Comparison of ENCODE assay signal across 13 cellular contexts in the genomic region with DNA sequence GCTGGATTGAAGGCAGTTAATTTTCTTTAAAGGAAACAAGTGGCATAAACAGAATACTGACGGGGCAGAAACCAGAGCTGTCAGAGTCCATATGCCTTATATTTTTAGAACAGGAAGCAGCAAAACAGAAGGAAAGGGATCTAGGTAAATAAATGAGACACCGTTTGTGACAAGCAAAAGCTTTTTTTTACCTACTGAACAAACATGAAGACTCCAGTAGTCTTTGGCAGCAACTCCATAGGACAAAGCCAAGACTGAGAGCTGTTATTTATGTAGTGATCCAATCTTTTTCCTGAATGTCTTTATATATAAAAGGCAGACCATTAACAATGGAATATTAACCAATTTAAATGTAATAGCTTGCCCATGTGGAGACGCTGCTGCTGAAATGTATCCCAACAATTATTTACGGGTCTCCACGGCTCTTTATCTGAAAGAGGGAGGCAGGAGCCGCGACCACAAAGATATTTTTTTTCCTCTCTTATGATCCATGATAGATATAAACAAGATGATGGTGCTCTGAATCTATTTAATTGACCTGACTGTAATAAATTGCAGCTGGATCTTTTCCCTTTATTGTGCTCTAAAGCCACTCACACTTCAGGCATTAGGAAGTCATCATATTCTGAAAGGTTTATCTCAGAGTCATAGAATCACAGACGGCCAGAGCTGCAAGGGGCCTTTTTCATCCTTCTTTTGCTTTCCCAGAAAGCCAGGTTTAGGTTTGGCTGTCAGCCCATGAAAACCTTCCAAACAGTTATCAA.
DNase-seq lines count a peak whose midpoint lies in the region; ATAC-seq and TF ChIP-seq lines count a peak whose summit lies in the region.
"Had no signal": no experiment of that assay in that cellular context is flagged by ENCODE, and none has a peak within 500 bp of the region (broad histone marks: within the 10 kb centered on the region; RNA-seq: fewer than 3 reads in every experiment).

No MANE protein-coding gene starts in this region.

- H3K27me3 ChIP-seq in osteoblast (ENCODE audit: insufficient read depth, low read length), result no peaks in the 10 kb centered on the region
- H3K27me3 ChIP-seq: adrenal gland had no signal

- no peak overlapping the region for H2AFZ ChIP-seq in osteoblast (ENCODE audit: low read length)

- H3K4me2 ChIP-seq in osteoblast (ENCODE audit: insufficient read depth, low read length), result no peak overlapping the region

- H3K27me3 Mint-ChIP-seq in brain, result no peaks in the 10 kb centered on the region

- peak overlapping the region in 2 of 5 experiments; percentile 33 to 62 for H3K4me3 Mint-ChIP-seq in brain

- H3K79me2 ChIP-seq in osteoblast (ENCODE audit: insufficient read depth, low read length), result no peaks in the 10 kb centered on the region

- H4K20me1 ChIP-seq in osteoblast (ENCODE audit: insufficient read depth, low read length), result no peaks in the 10 kb centered on the region

- no peaks in the 10 kb centered on the region for H3K9me3 ChIP-seq in osteoblast (ENCODE audit: low read depth, low read length)
- H3K9me3 ChIP-seq: adrenal gland had no signal

- no peaks in the 10 kb centered on the region for H3K4me1 ChIP-seq in osteoblast (ENCODE audit: insufficient read depth, low read length)
- H3K4me1 ChIP-seq: adrenal gland had no signal

- DNase-seq in DMS 273 (lab: John Stamatoyannopoulos, UW; ENCODE audit: unreplicated experiment) (peak; percentile 12), DMS 273 treated with DMSO at 0.1 percent for 48 hours (lab: John Stamatoyannopoulos, UW) (no peak), NCI-H2171 (lab: John Stamatoyannopoulos, UW) (peak; percentile 50), osteoblast (ENCODE audit: insufficient read length, low spot score, missing footprints) (peak; percentile 3), putamen (ENCODE audit: low spot score) (no peak), OCI-M2 (lab: John Stamatoyannopoulos, UW; ENCODE audit: unreplicated experiment) (no peak)
- DNase-seq: 8988T; activated CD4-positive, alpha-beta T cell treated with anti-CD3 and anti-CD28 coated beads for 4 hours; adrenal gland; dermis blood vessel endothelial cell; GOT3 had no signal

- peak overlapping the region in 4 of 5 experiments; percentile 63 to 87 (median 80) for H3K27ac Mint-ChIP-seq in brain

- no peak overlapping the region for H3K27ac ChIP-seq in osteoblast (ENCODE audit: low read depth, low read length)
- H3K27ac ChIP-seq: adrenal gland had no signal

- peaks cover 26% of the 10 kb centered on the region for H3K4me1 Mint-ChIP-seq in brain

- H3K9me3 Mint-ChIP-seq in brain, result peaks cover 0 to 2% (median 0%) of the 10 kb centered on the region in 5 experiments

- no peak for TF ChIP-seq CTCF in brain (conservative IDR thresholded peaks at IDR 0.05)
- no peak for TF ChIP-seq CTCF in osteoblast (IDR thresholded peaks at IDR 0.05; ENCODE audit: extremely low read depth, low read depth, low read length)

- H3K36me3 ChIP-seq in osteoblast (ENCODE audit: insufficient read depth, low read length), result no peaks in the 10 kb centered on the region
- H3K36me3 ChIP-seq: adrenal gland had no signal

- H3K36me3 Mint-ChIP-seq in brain, result no peaks in the 10 kb centered on the region

- no peak overlapping the region for H3K4me3 ChIP-seq in osteoblast (ENCODE audit: insufficient read depth, low read length)
- H3K4me3 ChIP-seq: adrenal gland had no signal

- ATAC-seq in GM21423 (IDR thresholded peaks at IDR 0.05; ENCODE audit: unreplicated experiment), result no peak

Comparison
In these comparisons a context has a peak if more than half of its experiments do, and no peak if none do; other contexts are left out.
1. DNase-seq: peak in DMS 273 (single experiment), NCI-H2171 (single experiment) and osteoblast (single experiment); none in DMS 273 treated with DMSO at 0.1 percent for 48 hours (single experiment), putamen (single experiment) and OCI-M2 (single experiment).